In the genomic region with DNA sequence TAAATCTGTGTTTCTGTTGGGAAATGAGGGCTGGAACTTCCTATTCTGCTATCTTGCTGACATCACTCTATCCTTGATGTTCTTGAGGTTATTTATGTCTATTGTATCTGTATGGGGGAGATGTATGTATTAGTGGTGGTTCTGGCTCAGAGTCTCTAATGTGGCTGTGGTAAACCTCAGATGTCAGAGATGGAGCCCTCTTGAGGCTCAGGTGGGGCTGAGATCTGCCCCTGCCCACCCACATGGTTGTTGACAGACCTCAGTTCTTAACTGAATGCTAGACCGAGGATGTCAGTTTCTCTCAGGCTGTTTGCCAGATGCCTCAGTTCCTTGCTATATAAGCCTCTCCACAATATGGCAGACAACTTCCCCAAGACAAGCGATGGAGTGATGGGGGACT, we compare ENCODE assay signal across 27 cellular contexts. TPM values are rescaled to one million over a fixed set of nuclear protein-coding genes. Genes with fewer than 3 reads are reported as not detected.
"Had no signal": no experiment of that assay in that cellular context is flagged by ENCODE, and none has a peak within 500 bp of the region (broad histone marks: within the 10 kb centered on the region; RNA-seq: fewer than 3 reads in every experiment).

No MANE protein-coding gene starts in this region.

- H3K27ac Mint-ChIP-seq: nephron; stimulated activated effector memory CD8-positive, alpha-beta T cell treated with anti-CD3 and anti-CD28 coated beads, Interleukin-12 subunit alpha, Interleukin-12 subunit beta, amount 100 ng/mL, for 72 hours; stimulated activated naive CD8-positive, alpha-beta T cell treated with anti-CD3 and anti-CD28 coated beads, Interleukin-15, Interleukin-2, amounts not matched to agents 100 ng/mL and 50 ng/mL, for 24 hours had no signal

- H3K36me3 Mint-ChIP-seq: stimulated activated effector memory CD8-positive, alpha-beta T cell treated with anti-CD3 and anti-CD28 coated beads, Interleukin-12 subunit alpha, Interleukin-12 subunit beta, amount 100 ng/mL, for 72 hours had no signal

- DNase-seq: kidney glomerular epithelial cell; left cardiac atrium; lower lobe of right lung; mammary epithelial cell; mesenchymal stem cell; naive thymus-derived CD8-positive, alpha-beta T cell; nucleus accumbens; pancreas; posterior cingulate gyrus; retina; right cardiac atrium; stimulated activated CD4-positive, alpha-beta T cell treated with anti-CD3 and anti-CD28 coated beads, Interleukin-12 subunit alpha, Interleukin-12 subunit beta, amount 100 ng/mL, for 4 hours; stimulated activated CD4-positive, alpha-beta T cell treated with anti-CD3 and anti-CD28 coated beads, Interleukin-15, amount 100 ng/mL, for 24 hours; stimulated activated CD4-positive, alpha-beta T cell treated with anti-CD3 and anti-CD28 coated beads, Interleukin-4, amount 100 ng/mL, for 24 hours; stimulated activated naive CD4-positive, alpha-beta T cell; tibial artery; trophoblast cell; upper lobe of right lung had no signal

- H3K9me3 Mint-ChIP-seq: nephron; stimulated activated naive CD8-positive, alpha-beta T cell treated with anti-CD3 and anti-CD28 coated beads, Interleukin-15, Interleukin-2, amounts not matched to agents 100 ng/mL and 50 ng/mL, for 24 hours had no signal

- H3K27ac ChIP-seq: lower lobe of right lung, pancreas, prostate gland, skin epidermis, suprapubic skin, thoracic aorta, tibial artery, upper lobe of right lung had no signal

- ATAC-seq: left cardiac atrium; left lobe of liver; lower lobe of right lung; pancreas; right cardiac atrium; sciatic nerve; stimulated activated effector memory CD8-positive, alpha-beta T cell treated with anti-CD3 and anti-CD28 coated beads, Interleukin-12 subunit alpha, Interleukin-12 subunit beta, amount 100 ng/mL, for 72 hours; upper lobe of right lung had no signal

- H3K9me3 ChIP-seq: lower lobe of right lung, pancreas, prostate gland, suprapubic skin, thoracic aorta, upper lobe of right lung had no signal

- H3K4me3 ChIP-seq: lower lobe of right lung, pancreas, prostate gland, skin epidermis, suprapubic skin, thoracic aorta, tibial artery, upper lobe of right lung had no signal

- H3K27me3 ChIP-seq: pancreas, tibial artery had no signal

- H3K4me1 ChIP-seq: lower lobe of right lung, prostate gland had no signal

- H3K4me1 Mint-ChIP-seq: stimulated activated effector memory CD8-positive, alpha-beta T cell treated with anti-CD3 and anti-CD28 coated beads, Interleukin-12 subunit alpha, Interleukin-12 subunit beta, amount 100 ng/mL, for 72 hours had no signal

- H3K36me3 ChIP-seq: lower lobe of right lung, pancreas, prostate gland, suprapubic skin, thoracic aorta, tibial artery, upper lobe of right lung had no signal

- H3K4me3 Mint-ChIP-seq: stimulated activated effector memory CD8-positive, alpha-beta T cell treated with anti-CD3 and anti-CD28 coated beads, Interleukin-12 subunit alpha, Interleukin-12 subunit beta, amount 100 ng/mL, for 72 hours; stimulated activated naive CD8-positive, alpha-beta T cell treated with anti-CD3 and anti-CD28 coated beads, Interleukin-15, Interleukin-2, amounts not matched to agents 100 ng/mL and 50 ng/mL, for 24 hours had no signal

RNA-seq across cellular contexts. Expression of gene CPE, which starts 3.3 kb away (rescaled TPM):
- total RNA-seq: naive thymus-derived CD8-positive, alpha-beta T cell had no signal
